ENCODE assay signal across 6 cellular contexts in the genomic region with DNA sequence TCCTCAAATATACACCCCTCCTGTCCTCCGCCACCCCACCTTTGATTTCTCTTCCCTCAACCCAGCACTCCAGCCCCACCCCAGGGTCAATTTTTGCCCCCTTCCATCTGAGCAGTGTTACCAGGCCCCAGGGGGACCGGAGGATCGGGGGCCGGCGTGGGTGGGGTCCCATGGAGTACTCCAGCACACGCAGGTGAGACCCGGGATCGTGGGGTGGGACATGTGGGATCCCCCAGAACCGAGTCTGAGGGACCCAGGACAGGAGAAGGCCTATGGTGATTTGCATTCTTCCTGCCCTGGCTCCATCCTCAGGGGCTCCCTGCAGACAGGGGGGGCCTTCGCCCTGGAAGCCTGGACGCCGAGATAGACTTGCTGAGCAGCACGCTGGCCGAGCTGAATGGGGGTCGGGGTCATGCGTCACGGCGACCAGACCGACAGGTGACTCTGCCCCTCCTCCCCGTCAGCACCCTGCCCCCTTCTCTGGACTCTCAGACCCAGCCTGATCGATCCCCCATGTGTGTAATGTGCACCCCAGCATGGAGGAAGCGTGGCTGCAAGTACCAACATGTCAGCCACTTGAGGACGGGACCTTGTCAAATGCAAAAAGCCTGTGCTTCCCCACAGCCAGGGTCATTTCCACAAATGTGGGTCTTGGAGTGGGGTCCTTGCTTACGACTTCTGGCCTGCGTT. TPM values are rescaled to one million over a fixed set of nuclear protein-coding genes. Genes with fewer than 3 reads are reported as not detected.
A peak's percentile ranks its signal among the peaks of the same experiment; 100 is the strongest.
DNase-seq lines count a peak whose midpoint lies in the region; ATAC-seq lines count a peak whose summit lies in the region.

No MANE protein-coding gene starts in this region.

- H3K27ac ChIP-seq in cingulate gyrus (ENCODE audit: low read depth, low read length), result peak overlapping the region; percentile 97

- ATAC-seq in HG02885 (IDR thresholded peaks at IDR 0.05; ENCODE audit: poor library complexity, unreplicated experiment), result peak; percentile 16
- ATAC-seq in GM21717 (IDR thresholded peaks at IDR 0.05; ENCODE audit: unreplicated experiment), result no peak
- no peak for ATAC-seq in GM21619 (IDR thresholded peaks at IDR 0.05; ENCODE audit: unreplicated experiment)

- intact Hi-C loops in posterior vena cava (cut with DNase I), result no loop called here

- DNase-seq in posterior vena cava (ENCODE audit: low spot score) (peak; percentile 75), NCI-H1930 (lab: John Stamatoyannopoulos, UW) (no peak)

RNA-seq across cellular contexts. Expression of gene TRIP6, which starts 0.8 kb away (rescaled TPM):
- total RNA-seq in posterior vena cava, result 10 to 100 TPM; 55.7 to 58.7 TPM

RNA-seq across cellular contexts. Expression of gene SRRT, which starts 7.0 kb away (rescaled TPM):
- total RNA-seq in posterior vena cava, result 10 to 100 TPM; 78.0 to 91.2 TPM

RNA-seq across cellular contexts. Expression of gene SLC12A9, which starts 15.4 kb away (rescaled TPM):
- 10 to 100 TPM; 15.6 to 22.8 TPM for total RNA-seq in posterior vena cava

RNA-seq across cellular contexts. Expression of gene UFSP1, which starts 21.6 kb away (rescaled TPM):
- total RNA-seq in posterior vena cava, result 1 to 10 TPM; 2.7 to 3.3 TPM

RNA-seq across cellular contexts. Expression of gene ACHE, which starts 27.7 kb away (rescaled TPM):
- total RNA-seq in posterior vena cava, result 1 to 10 TPM; 2.8 to 9.4 TPM
